ENCODE assay signal across 23 cellular contexts in the genomic region with DNA sequence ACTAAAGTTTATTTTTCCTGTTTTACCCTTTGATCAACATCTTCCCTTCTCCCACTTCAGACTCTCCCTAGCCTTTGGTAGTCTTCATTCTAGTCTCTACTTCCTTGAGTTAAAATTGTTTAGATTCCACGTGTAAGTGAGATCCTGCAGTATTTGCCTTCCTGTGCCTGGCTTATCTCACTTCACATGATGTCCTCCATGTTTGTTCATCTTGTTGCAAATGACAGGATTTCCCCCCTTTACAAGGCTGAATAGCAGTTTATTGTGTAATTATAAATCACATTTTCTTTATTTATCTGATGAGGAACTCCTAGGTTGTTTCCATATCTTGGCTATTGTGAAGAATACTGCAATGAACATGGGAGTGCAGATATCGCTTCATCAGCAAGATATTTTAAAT.
A peak's percentile ranks its signal among the peaks of the same experiment; 100 is the strongest.
DNase-seq lines count a peak whose midpoint lies in the region; ATAC-seq, FAIRE-seq and TF ChIP-seq lines count a peak whose summit lies in the region.
"Had no signal": no experiment of that assay in that cellular context is flagged by ENCODE, and none has a peak within 500 bp of the region (broad histone marks: within the 10 kb centered on the region; RNA-seq: fewer than 3 reads in every experiment).

No MANE protein-coding gene starts in this region.

- H3K9ac ChIP-seq in HepG2 (ENCODE audit: insufficient read depth, low read depth, low read length), result no peak overlapping the region
- no peak overlapping the region for H3K9ac ChIP-seq in endothelial cell of umbilical vein (replicated peaks; ENCODE audit: extremely low read depth, insufficient read depth, low read length)
- H3K9ac ChIP-seq in mesenchymal stem cell (ENCODE audit: low read length), result no peak overlapping the region
- no peak overlapping the region for H3K9ac ChIP-seq in mammary epithelial cell (ENCODE audit: insufficient read depth, low read length)
- H3K9ac ChIP-seq: BLaER1 treated with 17β-estradiol and CSF1 and Interleukin-3, amounts not matched to agents 10 nM and 100 nM had no signal

- H4K8ac ChIP-seq in mesenchymal stem cell (ENCODE audit: low read length), result no peak overlapping the region

- no peak overlapping the region for H2BK120ac ChIP-seq in mesenchymal stem cell (ENCODE audit: low read depth, low read length)

- no peak overlapping the region for H3K27ac Mint-ChIP-seq in T-cell
- H3K27ac Mint-ChIP-seq: B cell; CD4-positive, alpha-beta T cell; CD8-positive, alpha-beta T cell had no signal

- no peak overlapping the region for H4K91ac ChIP-seq in mesenchymal stem cell (ENCODE audit: low read length)

- in situ Hi-C loops in HepG2 (cut with HindIII; ENCODE audit: extremely low pct_ligation_motif_present, low pct_unique_long_range_greater_than_20kb), result no loop called here
- in situ Hi-C loops in mammary epithelial cell (cut with MboI; ENCODE audit: low sequenced_read_pairs in 2 of 2), result no loop called here

- H2BK12ac ChIP-seq in mesenchymal stem cell (ENCODE audit: low read length in 2 of 2), result no peak overlapping the region

- H3K36me3 ChIP-seq in HepG2 (replicated peaks in 1 of 2; ENCODE audit: control insufficient read depth in 1 of 2, insufficient read depth in 2 of 2, low read length in 2 of 2), result no peaks in the 10 kb centered on the region
- no peaks in the 10 kb centered on the region for H3K36me3 ChIP-seq in right lobe of liver
- H3K36me3 ChIP-seq in endothelial cell of umbilical vein (ENCODE audit: control insufficient read depth in 2 of 2, extremely low read depth in 1 of 2, insufficient read depth in 2 of 2, low read length in 2 of 2), result no peaks in the 10 kb centered on the region
- no peaks in the 10 kb centered on the region for H3K36me3 ChIP-seq in mesenchymal stem cell (ENCODE audit: control insufficient read depth in 1 of 2, insufficient read depth in 2 of 2, low read depth in 1 of 2, low read length in 2 of 2)
- H3K36me3 ChIP-seq in mammary epithelial cell (ENCODE audit: insufficient read depth, low read length), result no peaks in the 10 kb centered on the region
- H3K36me3 ChIP-seq: BLaER1 treated with 17β-estradiol and CSF1 and Interleukin-3, amounts not matched to agents 10 nM and 100 nM had no signal

- H2AFZ ChIP-seq in HepG2 (ENCODE audit: low read length) (no peak overlapping the region), endothelial cell of umbilical vein (ENCODE audit: low read depth, low read length) (no peak overlapping the region), mesenchymal stem cell (ENCODE audit: low read depth, low read length) (peak overlapping the region; percentile 39), mammary epithelial cell (ENCODE audit: low read depth, low read length) (no peak overlapping the region)

- H3K14ac ChIP-seq in mesenchymal stem cell (ENCODE audit: low read length in 2 of 2), result no peak overlapping the region

- no peaks in the 10 kb centered on the region for H3K9me3 Mint-ChIP-seq in T-cell
- H3K9me3 Mint-ChIP-seq: CD4-positive, alpha-beta T cell; CD8-positive, alpha-beta T cell had no signal

- TF ChIP-seq CTCF in HepG2 (CRISPR knock-in tag; IDR thresholded peaks at IDR 0.05), result no peak
- no peak for TF ChIP-seq CTCF in right lobe of liver (IDR thresholded peaks at IDR 0.05)
- no peak for TF ChIP-seq CTCF in endothelial cell of umbilical vein (IDR thresholded peaks at IDR 0.05; ENCODE audit: extremely low read depth in 1 of 2, insufficient read depth in 1 of 2, low read depth in 1 of 2, low read length in 2 of 2)
- TF ChIP-seq CTCF in mammary epithelial cell (conservative IDR thresholded peaks at IDR 0.05 in 1 of 2, IDR thresholded peaks at IDR 0.05 in 1 of 2; ENCODE audit: extremely low read depth in 1 of 2, insufficient read depth in 1 of 2, low read depth in 1 of 2, low read length in 2 of 2), result no peak

- FAIRE-seq in HepG2 (lab: Jason Lieb, UNC) (no peak), endothelial cell of umbilical vein (lab: Jason Lieb, UNC) (no peak)
- FAIRE-seq: A549, D721Med, G401.6, GM12891 had no signal

- dilution Hi-C loops in endothelial cell of umbilical vein (cut with MboI; ENCODE audit: extremely low pct_ligation_motif_present, low sequenced_read_pairs) (no loop called here), mammary epithelial cell (cut with HindIII; ENCODE audit: low sequenced_read_pairs) (no loop called here)

- no peak overlapping the region for H2AK5ac ChIP-seq in mesenchymal stem cell (ENCODE audit: low read length, severe bottlenecking)

- 46% methylated on average over 2 of the region's 2 CpGs for WGBS in HepG2 (ENCODE audit: low lambda C conversion rate)
- 47% methylated on average over 2 of the region's 2 CpGs for whole genome bisulfite sequencing in right lobe of liver (ENCODE audit: insufficient coverage, low coverage, low lambda C conversion rate, missing lambda C conversion rate)
- 17% methylated on average over 1 of the region's 2 CpGs for WGBS in mesenchymal stem cell
- 70% methylated on average over 2 of the region's 2 CpGs for WGBS in mammary epithelial cell (ENCODE audit: low coverage, missing lambda C conversion rate)

- CTCF ChIA-PET in HepG2 (lab: Yijun Ruan, JAX; ENCODE audit: low intra/inter-chr PET ratio, low total read pairs), result no interaction called here
- CTCF ChIA-PET in endothelial cell of umbilical vein (lab: Charles Lee), result no interaction called here
- CTCF ChIA-PET in T-cell (lab: Charles Lee), result no interaction called here
- CTCF ChIA-PET in mammary epithelial cell (lab: Charles Lee; ENCODE audit: low non-redundant PET), result no interaction called here

- H3K4me2 ChIP-seq in HepG2 (ENCODE audit: low read depth, low read length) (no peak overlapping the region), endothelial cell of umbilical vein (ENCODE audit: insufficient read depth, low read length) (no peak overlapping the region), mesenchymal stem cell (ENCODE audit: low read length, poor library complexity, severe bottlenecking) (no peak overlapping the region), mammary epithelial cell (ENCODE audit: insufficient read depth, low read depth, low read length) (no peak overlapping the region)
- H3K4me2 ChIP-seq: A549; BLaER1 treated with 17β-estradiol and CSF1 and Interleukin-3, amounts not matched to agents 10 nM and 100 nM had no signal

- H3K4ac ChIP-seq in mesenchymal stem cell (ENCODE audit: low read depth in 1 of 2, low read length in 2 of 2), result no peak overlapping the region

- H3K4me3 ChIP-seq in HepG2 (replicated peaks in 1 of 3; ENCODE audit: insufficient read depth in 1 of 3, low read depth in 2 of 3, low read length in 3 of 3) (no peak overlapping the region), right lobe of liver (no peak overlapping the region), endothelial cell of umbilical vein (replicated peaks in 1 of 3; ENCODE audit: insufficient read depth in 1 of 3, low read depth in 1 of 3, low read length in 3 of 3) (no peak overlapping the region), mesenchymal stem cell (ENCODE audit: insufficient read depth in 1 of 2, low read depth in 1 of 2, low read length in 2 of 2) (no peak overlapping the region), mammary epithelial cell (replicated peaks in 1 of 3; ENCODE audit: insufficient read depth in 1 of 3, low read depth in 2 of 3, low read length in 3 of 3) (no peak overlapping the region)
- H3K4me3 ChIP-seq: A549; BLaER1 treated with 17β-estradiol and CSF1 and Interleukin-3, amounts not matched to agents 10 nM and 100 nM had no signal

- POLR2A ChIA-PET in HepG2 (lab: Yijun Ruan, JAX) (no interaction called here), endothelial cell of umbilical vein (lab: Charles Lee) (no interaction called here), T-cell (lab: Charles Lee) (interaction anchor here in 1 of 2 donors (0.7 kb wide), 1 partner anchor 15 kb away, joined by 4 read pairs; no protein-coding TSS in a partner anchor)

- no peaks in the 10 kb centered on the region for H3K36me3 Mint-ChIP-seq in T-cell
- H3K36me3 Mint-ChIP-seq: CD8-positive, alpha-beta T cell had no signal

- TF ChIP-seq EP300 in HepG2 (IDR thresholded peaks at IDR 0.05; ENCODE audit: low read depth in 2 of 2, low read length in 2 of 2) (no peak), HepG2 (CRISPR knock-in tag; IDR thresholded peaks at IDR 0.05; ENCODE audit: borderline replicate concordance) (no peak)

- H3K79me2 ChIP-seq in HepG2 (ENCODE audit: insufficient read depth, low read length), result no peaks in the 10 kb centered on the region
- H3K79me2 ChIP-seq in endothelial cell of umbilical vein (ENCODE audit: control insufficient read depth, insufficient read depth, low read length), result no peaks in the 10 kb centered on the region
- no peaks in the 10 kb centered on the region for H3K79me2 ChIP-seq in mammary epithelial cell (ENCODE audit: insufficient read depth, low read length)

- no peak overlapping the region for H3K23ac ChIP-seq in mesenchymal stem cell (ENCODE audit: low read length in 2 of 2)

- ATAC-seq in HepG2 (no peak), right lobe of liver (no peak), T-cell (replicated peaks in 1 of 4) (no peak)
- ATAC-seq: A549; CD8-positive, alpha-beta T cell had no signal

- H3K4me3 Mint-ChIP-seq in T-cell, result no peak overlapping the region
- H3K4me3 Mint-ChIP-seq: B cell; CD4-positive, alpha-beta T cell; CD8-positive, alpha-beta T cell had no signal

- H3K18ac ChIP-seq in mesenchymal stem cell (ENCODE audit: low read depth in 1 of 2, low read length in 2 of 2), result no peak overlapping the region

- TF ChIP-seq POLR2A in HepG2 (IDR thresholded peaks at IDR 0.05; ENCODE audit: insufficient read depth in 1 of 2, low read depth in 2 of 2, low read length in 2 of 2) (no peak), right lobe of liver (IDR thresholded peaks at IDR 0.05) (no peak), endothelial cell of umbilical vein (IDR thresholded peaks at IDR 0.05; ENCODE audit: low read depth, low read length) (no peak)

- no TSS peak for BruUV-seq in HepG2 (replicated peaks; lab: Mats Ljungman, UMichigan)
- BruUV-seq in endothelial cell of umbilical vein (replicated peaks; lab: Mats Ljungman, UMichigan), result no TSS peak
- no TSS peak for BruUV-seq in mammary epithelial cell (replicated peaks; lab: Mats Ljungman, UMichigan)

- no peaks in the 10 kb centered on the region for H3K27me3 ChIP-seq in HepG2 (ENCODE audit: control insufficient read depth in 1 of 2, insufficient read depth in 2 of 2, low read length in 2 of 2)
- H3K27me3 ChIP-seq in right lobe of liver, result no peaks in the 10 kb centered on the region
- H3K27me3 ChIP-seq in endothelial cell of umbilical vein (ENCODE audit: control insufficient read depth in 2 of 2, insufficient read depth in 2 of 2, low read length in 2 of 2), result no peaks in the 10 kb centered on the region
- no peaks in the 10 kb centered on the region for H3K27me3 ChIP-seq in mesenchymal stem cell (ENCODE audit: control insufficient read depth in 1 of 2, insufficient read depth in 1 of 2, low read length in 2 of 2)
- H3K27me3 ChIP-seq in mammary epithelial cell (ENCODE audit: insufficient read depth, low read length), result no peaks in the 10 kb centered on the region
- H3K27me3 ChIP-seq: BLaER1 treated with 17β-estradiol and CSF1 and Interleukin-3, amounts not matched to agents 10 nM and 100 nM had no signal

- no peaks in the 10 kb centered on the region for H3K4me1 Mint-ChIP-seq in T-cell
- H3K4me1 Mint-ChIP-seq: B cell had no signal

- TF ChIP-seq RAD21 in HepG2 (CRISPR knock-in tag; IDR thresholded peaks at IDR 0.05), result no peak

- no peak overlapping the region for H2BK15ac ChIP-seq in mesenchymal stem cell (ENCODE audit: low read depth, poor library complexity, severe bottlenecking)

- no peaks in the 10 kb centered on the region for H3K79me1 ChIP-seq in mesenchymal stem cell (replicated peaks; ENCODE audit: low read length, poor library complexity, severe bottlenecking)

- intact Hi-C loops in HepG2 (cut with micrococcal nuclease; ENCODE audit: unreplicated experiment) (no loop called here), right lobe of liver (cut with DNase I) (no loop called here), endothelial cell of umbilical vein (cut with micrococcal nuclease) (no loop called here), mammary epithelial cell (cut with micrococcal nuclease) (no loop called here)

- H3K27me3 Mint-ChIP-seq in T-cell, result peaks cover 0 to 8% of the 10 kb centered on the region in 2 donors
- H3K27me3 Mint-ChIP-seq: B cell had no signal

- H3K27ac ChIP-seq in HepG2 (ENCODE audit: extremely low read length, insufficient read depth, low read length) (no peak overlapping the region), right lobe of liver (no peak overlapping the region), endothelial cell of umbilical vein (ENCODE audit: insufficient read depth, low read depth, low read length) (no peak overlapping the region), mesenchymal stem cell (ENCODE audit: low read length, poor library complexity, severe bottlenecking) (no peak overlapping the region), mammary epithelial cell (ENCODE audit: insufficient read depth, low read depth, low read length) (no peak overlapping the region)
- H3K27ac ChIP-seq: 22Rv1; A549; BLaER1 treated with 17β-estradiol and CSF1 and Interleukin-3, amounts not matched to agents 10 nM and 100 nM; C4-2B had no signal

- DNase-seq in HepG2 (ENCODE audit: low spot score), result no peak
- no peak for DNase-seq in right lobe of liver
- DNase-seq in endothelial cell of umbilical vein (ENCODE audit: low read depth, low spot score), result peak; percentile 84
- no peak for DNase-seq in mesenchymal stem cell
- DNase-seq in pulmonary artery endothelial cell (ENCODE audit: low read depth, low spot score), result peak; percentile 3
- no peak for DNase-seq in T-cell
- no peak for DNase-seq in HuH-7 (ENCODE audit: low spot score)
- DNase-seq in mammary epithelial cell, result no peak
- DNase-seq: AML-193; Caco-2; Calu3; CD4-positive, alpha-beta T cell; CD8-positive, alpha-beta T cell; DMS79 treated with DMSO at 0.1 percent for 48 hours; GF-D8 had no signal

- H3K9me3 ChIP-seq in HepG2 (ENCODE audit: low read length) (peaks cover 32% of the 10 kb centered on the region), right lobe of liver (no peaks in the 10 kb centered on the region), endothelial cell of umbilical vein (replicated peaks; ENCODE audit: control insufficient read depth, insufficient read depth, low read length) (no peaks in the 10 kb centered on the region), mesenchymal stem cell (ENCODE audit: control insufficient read depth, low read length) (no peaks in the 10 kb centered on the region), mammary epithelial cell (replicated peaks; ENCODE audit: insufficient read depth, low read length) (no peaks in the 10 kb centered on the region)
- H3K9me3 ChIP-seq: A549; BLaER1 treated with 17β-estradiol and CSF1 and Interleukin-3, amounts not matched to agents 10 nM and 100 nM; Caco-2 had no signal

- H3K9me1 ChIP-seq in endothelial cell of umbilical vein (replicated peaks; ENCODE audit: control insufficient read depth, extremely low read depth, insufficient read depth, low read length), result no peaks in the 10 kb centered on the region

- no peaks in the 10 kb centered on the region for H4K20me1 ChIP-seq in HepG2 (ENCODE audit: insufficient read depth, low read length)
- no peaks in the 10 kb centered on the region for H4K20me1 ChIP-seq in endothelial cell of umbilical vein (replicated peaks; ENCODE audit: control insufficient read depth, extremely low read depth, insufficient read depth, low read length)
- H4K20me1 ChIP-seq in mammary epithelial cell (ENCODE audit: insufficient read depth, low read length), result no peaks in the 10 kb centered on the region
- H4K20me1 ChIP-seq: BLaER1 treated with 17β-estradiol and CSF1 and Interleukin-3, amounts not matched to agents 10 nM and 100 nM had no signal

- H2BK5ac ChIP-seq in mesenchymal stem cell (ENCODE audit: low read depth, low read length, poor library complexity, severe bottlenecking), result no peak overlapping the region

- no peaks in the 10 kb centered on the region for H3K4me1 ChIP-seq in HepG2 (ENCODE audit: insufficient read depth, low read length)
- H3K4me1 ChIP-seq in right lobe of liver, result no peaks in the 10 kb centered on the region
- H3K4me1 ChIP-seq in endothelial cell of umbilical vein (ENCODE audit: control insufficient read depth, extremely low read depth, insufficient read depth, low read length), result no peaks in the 10 kb centered on the region
- no peaks in the 10 kb centered on the region for H3K4me1 ChIP-seq in mesenchymal stem cell (ENCODE audit: control insufficient read depth, insufficient read depth, low read depth, low read length)
- H3K4me1 ChIP-seq in mammary epithelial cell (ENCODE audit: insufficient read depth, low read length), result no peaks in the 10 kb centered on the region
- H3K4me1 ChIP-seq: A549; BLaER1 treated with 17β-estradiol and CSF1 and Interleukin-3, amounts not matched to agents 10 nM and 100 nM had no signal

Comparison
In these comparisons a context has a peak if more than half of its experiments do, and no peak if none do; other contexts are left out.
1. DNase-seq: peak in endothelial cell of umbilical vein (single experiment) and pulmonary artery endothelial cell (single experiment); none in HepG2 (single experiment), right lobe of liver (0 of 3), mesenchymal stem cell (single experiment), T-cell (0 of 34), HuH-7 (single experiment) and mammary epithelial cell (single experiment).